ENCODE assay signal across 14 cellular contexts in the genomic region with DNA sequence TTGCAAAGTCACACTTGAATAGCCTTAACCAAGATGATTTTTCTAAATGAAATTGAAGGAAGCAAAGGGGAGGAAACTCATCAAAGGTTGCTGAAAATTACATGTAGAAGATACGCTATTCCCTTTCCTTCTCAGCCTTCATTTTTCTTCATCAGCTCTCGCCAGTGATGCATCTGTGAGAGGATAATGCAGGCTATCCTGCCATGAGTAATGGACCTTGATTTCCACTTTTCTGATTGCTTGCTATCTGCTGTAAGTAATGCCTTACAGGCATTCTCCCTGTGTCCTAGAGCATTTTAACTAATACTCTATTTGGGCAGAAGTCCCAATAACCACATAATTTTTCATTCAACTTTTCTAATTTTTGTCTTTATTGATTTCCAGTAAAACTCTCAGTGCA.
"Had no signal": no experiment of that assay in that cellular context is flagged by ENCODE, and none has a peak within 500 bp of the region (broad histone marks: within the 10 kb centered on the region; RNA-seq: fewer than 3 reads in every experiment).

No MANE protein-coding gene starts in this region.

- H3K36me3 ChIP-seq: colonic mucosa, upper lobe of left lung had no signal

- H3K4me3 ChIP-seq: colonic mucosa, upper lobe of left lung had no signal

- DNase-seq: activated CD4-positive, alpha-beta T cell treated with anti-CD3 and anti-CD28 coated beads, Interleukin-2, amount 50 U/mL, for 4 hours; activated CD4-positive, CD25-positive, alpha-beta regulatory T cell treated with anti-CD3 and anti-CD28 coated beads, Interleukin-2, amount 50 U/mL, for 72 hours; activated gamma-delta T cell treated with Interleukin-2 at 50 U/mL for 16 hours; activated T-cell treated with anti-CD3 and anti-CD28 coated beads, Interleukin-2, amount 50 U/mL, for 72 hours; colonic mucosa; foreskin keratinocyte; head of caudate nucleus; mesenchymal stem cell; stimulated activated CD4-positive, alpha-beta T cell treated with anti-CD3 and anti-CD28 coated beads, Interleukin-2, amount 100 ng/mL, for 48 hours; stimulated activated naive CD4-positive, alpha-beta T cell treated with Interleukin-2 at 50 U/mL for 16 hours; upper lobe of left lung had no signal

- H3K27me3 ChIP-seq: colonic mucosa, foreskin keratinocyte, upper lobe of left lung had no signal

- H3K27ac ChIP-seq: colonic mucosa, foreskin keratinocyte, upper lobe of left lung had no signal

- FAIRE-seq: endothelial cell of umbilical vein had no signal

- H3K9me3 ChIP-seq: colonic mucosa, upper lobe of left lung had no signal

- H3K9me3 Mint-ChIP-seq: activated T-cell treated with anti-CD3 and anti-CD28 coated beads, Interleukin-2, amount 50 U/mL, for 72 hours had no signal

- H3K4me3 Mint-ChIP-seq: neural crest cell had no signal

- ATAC-seq: activated T-cell treated with anti-CD3 and anti-CD28 coated beads, Interleukin-2, amount 50 U/mL, for 72 hours; foreskin keratinocyte; left lobe of liver had no signal
